Comparison of ENCODE assay signal across 10 cellular contexts in the genomic region with DNA sequence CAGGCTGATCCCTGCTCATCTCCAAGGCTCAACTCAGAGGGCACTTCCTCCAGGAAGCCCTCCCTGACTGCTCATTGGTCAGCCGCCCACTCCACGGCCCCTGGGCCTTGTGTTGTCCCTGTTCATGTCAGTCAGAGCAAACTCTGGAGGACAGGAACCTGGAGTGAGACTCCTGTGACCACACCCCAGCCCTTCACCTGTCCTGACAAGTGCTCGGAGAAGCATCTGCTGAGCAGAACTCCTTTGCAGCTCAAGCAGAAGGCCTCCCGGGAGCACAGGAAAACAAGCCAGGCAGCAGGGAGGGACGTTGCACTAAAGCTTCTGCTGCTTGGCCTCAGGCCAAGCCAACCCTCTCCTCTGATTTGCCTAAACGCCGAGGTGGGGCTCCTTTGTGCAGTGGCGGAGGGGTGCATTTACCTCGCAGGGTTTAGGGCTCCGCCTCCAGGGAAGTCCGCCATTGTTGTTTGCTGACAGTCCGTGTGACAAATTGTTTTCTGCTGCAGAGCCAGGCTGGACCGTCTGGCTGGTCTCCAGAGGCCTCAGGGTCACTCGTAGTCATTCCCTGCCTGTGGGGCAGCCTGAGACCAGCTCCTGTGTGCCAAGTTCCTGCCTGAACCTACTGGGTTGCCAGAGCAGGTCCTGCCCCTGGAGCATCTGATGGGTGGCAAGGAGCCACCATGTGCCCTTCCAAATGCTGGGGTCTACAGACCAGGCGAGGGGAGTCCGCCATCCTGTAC.
A peak's percentile ranks its signal among the peaks of the same experiment; 100 is the strongest.
DNase-seq lines count a peak whose midpoint lies in the region; ATAC-seq, FAIRE-seq and TF ChIP-seq lines count a peak whose summit lies in the region.
"Had no signal": no experiment of that assay in that cellular context is flagged by ENCODE, and none has a peak within 500 bp of the region (broad histone marks: within the 10 kb centered on the region; RNA-seq: fewer than 3 reads in every experiment).

No MANE protein-coding gene starts in this region.

- DNase-seq in H54 (ENCODE audit: insufficient read length, low spot score) (peak; percentile 19), NCI-H2107 treated with DMSO at 0.1 percent for 48 hours (lab: John Stamatoyannopoulos, UW; ENCODE audit: unreplicated experiment) (peak; percentile 96), bronchial epithelial cell (ENCODE audit: low read depth) (no peak), renal cortical epithelial cell (ENCODE audit: low read depth) (peak; percentile 14), T-helper 2 cell (no peak)
- DNase-seq in stimulated activated naive CD8-positive, alpha-beta T cell treated with anti-CD3 and anti-CD28 coated beads, Interleukin-15, Interleukin-2, amounts not matched to agents 100 U/mL and 50 U/mL, for 24 hours: no peak
- DNase-seq: activated CD4-positive, alpha-beta T cell treated with anti-CD3 and anti-CD28 coated beads, Interleukin-2, amount 50 U/mL, for 48 hours; left cardiac atrium had no signal

- no peak for TF ChIP-seq CTCF in bronchial epithelial cell (IDR thresholded peaks at IDR 0.05; ENCODE audit: insufficient read depth, low read length, severe bottlenecking)

- FAIRE-seq in H54 (lab: Jason Lieb, UNC) (no peak), bronchial epithelial cell (lab: Jason Lieb, UNC) (peak; percentile 60)

- no peaks in the 10 kb centered on the region for H3K36me3 ChIP-seq in bronchial epithelial cell (ENCODE audit: control insufficient read depth, insufficient read depth, low read length)

- ATAC-seq in stimulated activated naive CD8-positive, alpha-beta T cell treated with anti-CD3 and anti-CD28 coated beads, Interleukin-15, Interleukin-2, amounts not matched to agents 100 U/mL and 50 U/mL, for 24 hours: no peak
- ATAC-seq in HG03378 (IDR thresholded peaks at IDR 0.05; ENCODE audit: unreplicated experiment): no peak
- no peak for ATAC-seq in GM21526 (IDR thresholded peaks at IDR 0.05; ENCODE audit: low FRiP score, unreplicated experiment)
- ATAC-seq: left cardiac atrium had no signal

- H3K27me3 ChIP-seq in bronchial epithelial cell (ENCODE audit: control insufficient read depth, insufficient read depth, low read length): no peaks in the 10 kb centered on the region

- no peak for TF ChIP-seq POLR2A in H54 (IDR thresholded peaks at IDR 0.05; ENCODE audit: low read depth, low read length)

- H3K4me3 ChIP-seq in bronchial epithelial cell (ENCODE audit: low read depth, low read length): no peak overlapping the region

Comparison
In these comparisons a context has a peak if more than half of its experiments do, and no peak if none do; other contexts are left out.
1. DNase-seq: peak in H54 (single experiment), NCI-H2107 treated with DMSO at 0.1 percent for 48 hours (single experiment) and renal cortical epithelial cell (single experiment); none in bronchial epithelial cell (single experiment), stimulated activated naive CD8-positive, alpha-beta T cell treated with anti-CD3 and anti-CD28 coated beads, Interleukin-15, Interleukin-2, amounts not matched to agents 100 U/mL and 50 U/mL, for 24 hours (single experiment) and T-helper 2 cell (0 of 5).